In the genomic region with DNA sequence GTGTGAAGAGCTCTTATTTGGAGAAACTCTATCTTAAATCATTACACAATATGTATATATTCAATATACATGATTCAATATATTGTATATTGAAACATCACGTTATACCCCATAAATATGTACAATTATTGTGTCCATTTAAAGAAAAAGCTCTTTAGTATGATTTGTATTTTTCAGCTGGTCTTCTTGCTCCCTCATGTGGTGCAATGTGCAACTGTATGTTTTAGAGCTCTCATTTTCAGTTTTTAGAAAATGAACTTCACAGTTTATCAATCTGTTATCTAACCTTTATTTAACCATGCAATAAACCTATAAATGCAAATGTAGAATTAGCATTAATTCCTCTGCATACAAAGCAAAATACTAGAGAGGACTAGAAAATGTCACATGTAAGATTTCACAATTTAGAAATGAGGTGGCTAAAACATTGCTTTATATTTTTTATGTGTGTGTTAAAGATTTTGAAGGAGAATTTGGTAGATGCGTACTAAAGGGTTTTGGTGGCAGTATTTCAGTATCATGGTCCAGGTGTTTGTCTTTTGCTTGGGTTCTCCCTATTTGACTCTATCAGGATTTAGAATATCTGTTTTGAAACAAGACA, we compare ENCODE assay signal across 9 cellular contexts.
DNase-seq lines count a peak whose midpoint lies in the region; TF ChIP-seq lines count a peak whose summit lies in the region.
"Had no signal": no experiment of that assay in that cellular context is flagged by ENCODE, and none has a peak within 500 bp of the region (broad histone marks: within the 10 kb centered on the region; RNA-seq: fewer than 3 reads in every experiment).

No MANE protein-coding gene starts in this region.

- no peaks in the 10 kb centered on the region for H3K79me2 ChIP-seq in smooth muscle cell (ENCODE audit: low read depth)

- H3K9me3 ChIP-seq in smooth muscle cell (replicated peaks; ENCODE audit: low read depth) (no peaks in the 10 kb centered on the region), suprapubic skin (no peaks in the 10 kb centered on the region), uterus (no peaks in the 10 kb centered on the region)

- no peaks in the 10 kb centered on the region for H4K20me1 ChIP-seq in smooth muscle cell (ENCODE audit: low read depth)

- no peak overlapping the region for H2AFZ ChIP-seq in smooth muscle cell (ENCODE audit: low read depth)

- 55% methylated on average over 2 of the region's 2 CpGs for WGBS in smooth muscle cell (ENCODE audit: low lambda C conversion rate)
- WGBS in suprapubic skin = 51% methylated on average over 2 of the region's 2 CpGs

- H3K36me3 ChIP-seq in smooth muscle cell (ENCODE audit: low read depth) = no peaks in the 10 kb centered on the region
- no peaks in the 10 kb centered on the region for H3K36me3 ChIP-seq in suprapubic skin
- no peaks in the 10 kb centered on the region for H3K36me3 ChIP-seq in uterus

- peak; percentile 11 for DNase-seq in NCI-H82 (lab: John Stamatoyannopoulos, UW)
- DNase-seq in NCI-H82 treated with DMSO at 0.1 percent for 48 hours (lab: John Stamatoyannopoulos, UW; ENCODE audit: unreplicated experiment) = no peak
- DNase-seq in NCI-H748 (lab: John Stamatoyannopoulos, UW; ENCODE audit: unreplicated experiment) = peak; percentile 31
- peak; percentile 42 for DNase-seq in epithelial cell of esophagus (ENCODE audit: low read depth)
- DNase-seq in smooth muscle cell (lab: John Stamatoyannopoulos, UW; ENCODE audit: unreplicated experiment) = no peak
- no peak for DNase-seq in suprapubic skin (ENCODE audit: low spot score in 2 of 2)
- no peak for DNase-seq in uterus
- DNase-seq in stimulated activated CD4-positive, alpha-beta T cell treated with anti-CD3 and anti-CD28 coated beads, Interleukin-4, amount 100 ng/mL, for 4 hours = no peak
- DNase-seq: DMS79 had no signal

- H3K27ac ChIP-seq in smooth muscle cell (ENCODE audit: low read depth) (peak overlapping the region; percentile 99), suprapubic skin (no peak overlapping the region), uterus (no peak overlapping the region)

- H3K4me1 ChIP-seq in smooth muscle cell (ENCODE audit: low read depth) = peaks cover 25% of the 10 kb centered on the region
- H3K4me1 ChIP-seq in suprapubic skin = peaks cover 23% of the 10 kb centered on the region
- H3K4me1 ChIP-seq in uterus = no peaks in the 10 kb centered on the region

- H3K4me3 ChIP-seq in epithelial cell of esophagus (ENCODE audit: low read length) (no peak overlapping the region), smooth muscle cell (no peak overlapping the region), suprapubic skin (no peak overlapping the region), uterus (no peak overlapping the region)

- H3K4me2 ChIP-seq in smooth muscle cell = peak overlapping the region; percentile 83

- H3K27me3 ChIP-seq in smooth muscle cell (ENCODE audit: low read depth) = no peaks in the 10 kb centered on the region
- H3K27me3 ChIP-seq in suprapubic skin = no peaks in the 10 kb centered on the region
- no peaks in the 10 kb centered on the region for H3K27me3 ChIP-seq in uterus

- no peak for TF ChIP-seq EP300 in suprapubic skin (IDR thresholded peaks at IDR 0.05)

- peak; percentile 69 for TF ChIP-seq CTCF in epithelial cell of esophagus (IDR thresholded peaks at IDR 0.05; ENCODE audit: insufficient read depth, low read depth, low read length, missing control alignments)
- TF ChIP-seq CTCF in smooth muscle cell (IDR thresholded peaks at IDR 0.05; ENCODE audit: borderline replicate concordance, insufficient read depth, poor library complexity, severe bottlenecking) = peak; percentile 80
- peak in 1 of 2 donors; percentile 39 for TF ChIP-seq CTCF in suprapubic skin (IDR thresholded peaks at IDR 0.05)
- TF ChIP-seq CTCF in uterus (IDR thresholded peaks at IDR 0.05) = peak in 1 of 4 experiments; percentile 14

- peaks cover 22% of the 10 kb centered on the region for H3F3A ChIP-seq in smooth muscle cell (ENCODE audit: low read depth)

- intact Hi-C loops in uterus (cut with DNase I; ENCODE audit: low total_unique reads) = no loop called here

- H3K9ac ChIP-seq in smooth muscle cell (ENCODE audit: low read depth) = no peak overlapping the region

- TF ChIP-seq POLR2A in suprapubic skin (IDR thresholded peaks at IDR 0.05) (no peak), uterus (IDR thresholded peaks at IDR 0.05) (no peak)

Comparison
In these comparisons a context has a peak if more than half of its experiments do, and no peak if none do; other contexts are left out.
1. DNase-seq: peak in NCI-H82 (single experiment), NCI-H748 (single experiment) and epithelial cell of esophagus (single experiment); none in NCI-H82 treated with DMSO at 0.1 percent for 48 hours (single experiment), smooth muscle cell (single experiment), suprapubic skin (0 of 2), uterus (0 of 2) and stimulated activated CD4-positive, alpha-beta T cell treated with anti-CD3 and anti-CD28 coated beads, Interleukin-4, amount 100 ng/mL, for 4 hours (0 of 2).